1 cellular context compared by ENCODE assay signal in the genomic region with DNA sequence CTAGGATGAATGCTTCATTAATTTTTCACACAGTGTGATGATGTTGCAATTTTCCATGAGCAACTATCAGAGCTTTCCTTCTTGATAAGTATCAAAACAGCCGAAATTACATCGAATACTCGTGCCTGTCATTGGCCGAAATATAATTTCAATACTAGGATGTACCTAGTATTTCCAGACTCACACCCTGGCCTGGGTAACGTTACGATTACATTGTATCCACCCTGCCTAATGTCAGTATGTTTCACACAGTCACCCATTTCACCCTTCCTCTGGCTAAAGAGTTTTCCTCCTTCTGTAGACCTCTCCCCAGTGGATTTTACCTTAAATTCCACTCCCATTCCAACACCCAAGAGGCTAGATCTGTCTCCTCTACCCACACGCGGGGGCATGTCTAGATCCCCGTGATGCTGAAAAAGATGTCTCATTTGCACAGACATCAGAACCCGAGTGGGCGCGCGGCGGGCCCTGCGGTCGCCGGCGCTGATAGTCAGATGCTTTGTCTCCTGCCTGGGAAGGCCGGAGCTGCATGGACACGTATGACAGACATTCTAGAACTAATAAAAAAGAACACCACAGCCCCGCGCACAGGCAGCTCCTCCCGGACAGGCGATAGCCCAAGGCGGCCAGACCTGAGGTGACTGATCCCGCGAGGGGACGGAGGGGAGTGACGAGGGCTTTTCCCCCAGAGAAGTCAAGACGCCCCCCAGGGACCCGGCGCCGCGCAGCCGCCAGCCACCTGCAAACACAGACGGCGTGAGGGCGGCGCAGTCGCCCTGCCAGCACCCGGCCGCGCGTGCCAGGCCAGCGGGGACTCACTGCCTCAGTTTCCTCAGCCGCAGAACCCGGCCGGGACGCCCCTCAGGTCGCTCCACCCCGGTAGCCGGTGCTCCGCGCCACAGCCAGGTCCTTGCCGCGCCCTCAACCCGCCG.
TF ChIP-seq lines count a peak whose summit lies in the region.

No MANE protein-coding gene starts in this region.

TF ChIP-seq in K562, 482 proteins besides CTCF, POLR2A, EP300 and RAD21 (continued from another document and continues in another):
- TF ChIP-seq GTF3C2 (IDR thresholded peaks at IDR 0.05; ENCODE audit: borderline replicate concordance, extremely low read depth, insufficient read length) (no peak), ILK (tag; IDR thresholded peaks at IDR 0.05; ENCODE audit: borderline replicate concordance, low read depth) (no peak), ADNP (tag; IDR thresholded peaks at IDR 0.05) (no peak), GMEB1 (CRISPR knock-in tag; IDR thresholded peaks at IDR 0.05) (no peak), NFIC (IDR thresholded peaks at IDR 0.05) (no peak), ZNF398 (CRISPR knock-in tag; IDR thresholded peaks at IDR 0.05) (no peak), CC2D1A (IDR thresholded peaks at IDR 0.05) (no peak), FIP1L1 (IDR thresholded peaks at IDR 0.05; ENCODE audit: low read depth, low read length, poor library complexity, severe bottlenecking) (no peak), KLF16 (IDR thresholded peaks at IDR 0.05) (no peak), MTA1 (IDR thresholded peaks at IDR 0.05; ENCODE audit: borderline replicate concordance) (no peak), YY1 (IDR thresholded peaks at IDR 0.05; ENCODE audit: borderline replicate concordance in 1 of 3, control insufficient read depth in 1 of 3, extremely low read depth in 1 of 3, insufficient read depth in 3 of 3, insufficient read length in 1 of 3, insufficient replicate concordance in 2 of 3, low read depth in 1 of 3, low read length in 2 of 3) (no peak), SMAD1 (IDR thresholded peaks at IDR 0.05; ENCODE audit: low read depth, low read length, partially characterized antibody) (no peak), CTBP1 (IDR thresholded peaks at IDR 0.05; ENCODE audit: borderline replicate concordance) (no peak), CREB3 (tag; conservative IDR thresholded peaks at IDR 0.05; ENCODE audit: low read depth) (no peak), NBN (IDR thresholded peaks at IDR 0.05; ENCODE audit: low read depth) (no peak), POLR3G (IDR thresholded peaks at IDR 0.05; ENCODE audit: extremely low read depth, insufficient read length, insufficient replicate concordance) (no peak), ZNF239 (CRISPR knock-in tag; IDR thresholded peaks at IDR 0.05) (no peak), EWSR1 (IDR thresholded peaks at IDR 0.05; ENCODE audit: borderline replicate concordance, low read depth, partially characterized antibody) (no peak), BRD9 (IDR thresholded peaks at IDR 0.05; ENCODE audit: low read depth, partially characterized antibody) (peak; percentile 18), MCM7 (IDR thresholded peaks at IDR 0.05) (no peak), RAD51 (IDR thresholded peaks at IDR 0.05; ENCODE audit: borderline replicate concordance, low read depth) (no peak), E2F8 (IDR thresholded peaks at IDR 0.05; ENCODE audit: low read depth, partially characterized antibody) (no peak), CTCFL (IDR thresholded peaks at IDR 0.05; ENCODE audit: borderline replicate concordance, insufficient read depth, low read depth, low read length, poor library complexity, severe bottlenecking) (peak; percentile 40)
- TF ChIP-seq, protein P1, sequence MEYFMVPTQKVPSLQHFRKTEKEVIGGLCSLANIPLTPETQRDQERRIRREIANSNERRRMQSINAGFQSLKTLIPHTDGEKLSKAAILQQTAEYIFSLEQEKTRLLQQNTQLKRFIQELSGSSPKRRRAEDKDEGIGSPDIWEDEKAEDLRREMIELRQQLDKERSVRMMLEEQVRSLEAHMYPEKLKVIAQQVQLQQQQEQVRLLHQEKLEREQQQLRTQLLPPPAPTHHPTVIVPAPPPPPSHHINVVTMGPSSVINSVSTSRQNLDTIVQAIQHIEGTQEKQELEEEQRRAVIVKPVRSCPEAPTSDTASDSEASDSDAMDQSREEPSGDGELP (CRISPR knock-in tag; IDR thresholded peaks at IDR 0.05; ENCODE audit: borderline replicate concordance) = no peak
- TF ChIP-seq, protein P2, sequence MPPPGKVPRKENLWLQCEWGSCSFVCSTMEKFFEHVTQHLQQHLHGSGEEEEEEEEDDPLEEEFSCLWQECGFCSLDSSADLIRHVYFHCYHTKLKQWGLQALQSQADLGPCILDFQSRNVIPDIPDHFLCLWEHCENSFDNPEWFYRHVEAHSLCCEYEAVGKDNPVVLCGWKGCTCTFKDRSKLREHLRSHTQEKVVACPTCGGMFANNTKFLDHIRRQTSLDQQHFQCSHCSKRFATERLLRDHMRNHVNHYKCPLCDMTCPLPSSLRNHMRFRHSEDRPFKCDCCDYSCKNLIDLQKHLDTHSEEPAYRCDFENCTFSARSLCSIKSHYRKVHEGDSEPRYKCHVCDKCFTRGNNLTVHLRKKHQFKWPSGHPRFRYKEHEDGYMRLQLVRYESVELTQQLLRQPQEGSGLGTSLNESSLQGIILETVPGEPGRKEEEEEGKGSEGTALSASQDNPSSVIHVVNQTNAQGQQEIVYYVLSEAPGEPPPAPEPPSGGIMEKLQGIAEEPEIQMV (tag; conservative IDR thresholded peaks at IDR 0.05; ENCODE audit: low read depth) = no peak
- TF ChIP-seq, protein P3, sequence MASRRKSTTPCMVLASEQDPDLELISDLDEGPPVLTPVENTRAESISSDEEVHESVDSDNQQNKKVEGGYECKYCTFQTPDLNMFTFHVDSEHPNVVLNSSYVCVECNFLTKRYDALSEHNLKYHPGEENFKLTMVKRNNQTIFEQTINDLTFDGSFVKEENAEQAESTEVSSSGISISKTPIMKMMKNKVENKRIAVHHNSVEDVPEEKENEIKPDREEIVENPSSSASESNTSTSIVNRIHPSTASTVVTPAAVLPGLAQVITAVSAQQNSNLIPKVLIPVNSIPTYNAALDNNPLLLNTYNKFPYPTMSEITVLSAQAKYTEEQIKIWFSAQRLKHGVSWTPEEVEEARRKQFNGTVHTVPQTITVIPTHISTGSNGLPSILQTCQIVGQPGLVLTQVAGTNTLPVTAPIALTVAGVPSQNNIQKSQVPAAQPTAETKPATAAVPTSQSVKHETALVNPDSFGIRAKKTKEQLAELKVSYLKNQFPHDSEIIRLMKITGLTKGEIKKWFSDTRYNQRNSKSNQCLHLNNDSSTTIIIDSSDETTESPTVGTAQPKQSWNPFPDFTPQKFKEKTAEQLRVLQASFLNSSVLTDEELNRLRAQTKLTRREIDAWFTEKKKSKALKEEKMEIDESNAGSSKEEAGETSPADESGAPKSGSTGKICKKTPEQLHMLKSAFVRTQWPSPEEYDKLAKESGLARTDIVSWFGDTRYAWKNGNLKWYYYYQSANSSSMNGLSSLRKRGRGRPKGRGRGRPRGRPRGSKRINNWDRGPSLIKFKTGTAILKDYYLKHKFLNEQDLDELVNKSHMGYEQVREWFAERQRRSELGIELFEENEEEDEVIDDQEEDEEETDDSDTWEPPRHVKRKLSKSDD (conservative IDR thresholded peaks at IDR 0.05; ENCODE audit: low read length) = no peak
- TF ChIP-seq, protein P4, sequence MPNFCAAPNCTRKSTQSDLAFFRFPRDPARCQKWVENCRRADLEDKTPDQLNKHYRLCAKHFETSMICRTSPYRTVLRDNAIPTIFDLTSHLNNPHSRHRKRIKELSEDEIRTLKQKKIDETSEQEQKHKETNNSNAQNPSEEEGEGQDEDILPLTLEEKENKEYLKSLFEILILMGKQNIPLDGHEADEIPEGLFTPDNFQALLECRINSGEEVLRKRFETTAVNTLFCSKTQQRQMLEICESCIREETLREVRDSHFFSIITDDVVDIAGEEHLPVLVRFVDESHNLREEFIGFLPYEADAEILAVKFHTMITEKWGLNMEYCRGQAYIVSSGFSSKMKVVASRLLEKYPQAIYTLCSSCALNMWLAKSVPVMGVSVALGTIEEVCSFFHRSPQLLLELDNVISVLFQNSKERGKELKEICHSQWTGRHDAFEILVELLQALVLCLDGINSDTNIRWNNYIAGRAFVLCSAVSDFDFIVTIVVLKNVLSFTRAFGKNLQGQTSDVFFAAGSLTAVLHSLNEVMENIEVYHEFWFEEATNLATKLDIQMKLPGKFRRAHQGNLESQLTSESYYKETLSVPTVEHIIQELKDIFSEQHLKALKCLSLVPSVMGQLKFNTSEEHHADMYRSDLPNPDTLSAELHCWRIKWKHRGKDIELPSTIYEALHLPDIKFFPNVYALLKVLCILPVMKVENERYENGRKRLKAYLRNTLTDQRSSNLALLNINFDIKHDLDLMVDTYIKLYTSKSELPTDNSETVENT (CRISPR knock-in tag; IDR thresholded peaks at IDR 0.05) = no peak
